1 cellular context compared by ENCODE assay signal in genomic region chr5:133977858-133978257, GRCh38.
TF ChIP-seq lines count a peak whose summit lies in the region.

No MANE protein-coding gene starts in this region.

TF ChIP-seq in GM12878, 131 proteins besides CTCF, POLR2A, EP300 and RAD21:
- TF ChIP-seq MEF2B (IDR thresholded peaks at IDR 0.05; ENCODE audit: partially characterized antibody, poor library complexity, severe bottlenecking) (no peak), MLLT1 (IDR thresholded peaks at IDR 0.05) (no peak), EGR1 (IDR thresholded peaks at IDR 0.05; ENCODE audit: borderline replicate concordance in 1 of 2, low read depth in 2 of 2, low read length in 2 of 2) (no peak), MEF2A (IDR thresholded peaks at IDR 0.05; ENCODE audit: insufficient read depth, low read depth, low read length) (no peak), PML (IDR thresholded peaks at IDR 0.05; ENCODE audit: low read length) (no peak), HCFC1 (IDR thresholded peaks at IDR 0.05; ENCODE audit: low read length) (no peak), MAX (IDR thresholded peaks at IDR 0.05; ENCODE audit: low read depth, low read length) (no peak), USF1 (IDR thresholded peaks at IDR 0.05; ENCODE audit: borderline replicate concordance, extremely low read length, insufficient read depth, low read depth, low read length) (no peak), EZH2 (IDR thresholded peaks at IDR 0.05; ENCODE audit: borderline replicate concordance, control insufficient read depth, low read depth, low read length) (no peak), IRF5 (IDR thresholded peaks at IDR 0.05; ENCODE audit: borderline replicate concordance) (no peak), IRF4 (IDR thresholded peaks at IDR 0.05; ENCODE audit: low read depth, low read length) (no peak)
TF ChIP-seq in GM12878: peak in this region for 0.
